Comparison of ENCODE assay signal across 1 cellular context in genomic region chr3:108862865-108863798, GRCh38.
TF ChIP-seq lines count a peak whose summit lies in the region.

No MANE protein-coding gene starts in this region.

TF ChIP-seq in WTC11, 78 proteins besides CTCF, POLR2A, EP300 and RAD21 (continued from another document):
- TF ChIP-seq STAT6 (CRISPR knock-in tag; conservative IDR thresholded peaks at IDR 0.05; ENCODE audit: low read depth) (no peak), KAT7 (CRISPR knock-in tag; IDR thresholded peaks at IDR 0.05; ENCODE audit: borderline replicate concordance) (no peak), TEAD4 (CRISPR knock-in tag; IDR thresholded peaks at IDR 0.05) (no peak), AR (CRISPR knock-in tag; IDR thresholded peaks at IDR 0.05) (no peak)
